In the genomic region with DNA sequence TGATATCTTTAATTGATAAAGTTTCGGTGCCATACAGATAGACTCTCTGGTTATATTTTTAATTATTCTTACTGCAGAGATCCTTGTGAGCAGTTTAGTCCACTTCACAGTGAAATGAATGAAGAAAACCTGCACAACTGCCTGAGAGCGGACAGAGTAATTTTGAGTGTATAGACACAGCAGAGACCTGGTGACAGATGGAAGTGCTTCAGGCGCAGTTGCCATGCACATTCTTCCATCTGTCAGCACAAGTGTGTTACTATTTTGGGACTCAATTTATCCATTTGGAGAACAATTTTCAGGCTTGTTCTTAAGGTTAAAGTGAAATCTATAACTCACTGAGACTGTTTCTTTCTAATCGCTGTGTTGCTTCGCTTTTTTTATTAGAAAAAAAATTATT, we compare ENCODE assay signal across 17 cellular contexts.
"Had no signal": no experiment of that assay in that cellular context is flagged by ENCODE, and none has a peak within 500 bp of the region (broad histone marks: within the 10 kb centered on the region; RNA-seq: fewer than 3 reads in every experiment).

No MANE protein-coding gene starts in this region.

- H3K27me3 ChIP-seq: brain microvascular endothelial cell, esophagus squamous epithelium, left lung, suprapubic skin had no signal

- H3K9ac ChIP-seq: parathyroid adenoma had no signal

- ATAC-seq: activated CD8-positive, alpha-beta memory T cell treated with anti-CD3 and anti-CD28 coated beads, Interleukin-2, amount 10 ng/mL, durations not matched to agents 7 days and 5 days; left lung had no signal

- H3K79me2 ChIP-seq: parathyroid adenoma had no signal

- H3K36me3 ChIP-seq: brain microvascular endothelial cell, esophagus squamous epithelium, left lung, suprapubic skin had no signal

- H2AFZ ChIP-seq: parathyroid adenoma had no signal

- FAIRE-seq: colon had no signal

- H3K4me1 ChIP-seq: esophagus squamous epithelium, left lung, parathyroid adenoma, suprapubic skin had no signal

- DNase-seq: activated CD4-positive, alpha-beta T cell treated with anti-CD3 and anti-CD28 coated beads for 1 hour; activated CD4-positive, alpha-beta T cell treated with anti-CD3 and anti-CD28 coated beads, Interleukin-2, amount 50 U/mL, for 48 hours; activated CD8-positive, alpha-beta memory T cell treated with anti-CD3 and anti-CD28 coated beads, Interleukin-2, amount 10 ng/mL, durations not matched to agents 7 days and 5 days; activated effector memory CD4-positive, alpha-beta T cell treated with anti-CD3 and anti-CD28 coated beads, Interleukin-2, amount 50 U/mL, for 16 hours; activated T-cell treated with anti-CD3 and anti-CD28 coated beads, Interleukin-2, amount 50 U/mL, for 24 hours; brain microvascular endothelial cell; esophagus squamous epithelium; foreskin fibroblast; head of caudate nucleus; islet precursor cell; left lung; stimulated activated CD4-positive, alpha-beta T cell treated with anti-CD3 and anti-CD28 coated beads, Interleukin-2, amount 100 ng/mL, for 24 hours; stimulated activated naive CD4-positive, alpha-beta T cell treated with Interleukin-2 at 50 U/mL for 16 hours; T1000 had no signal

- H3K27ac ChIP-seq: brain microvascular endothelial cell, esophagus squamous epithelium, left lung, parathyroid adenoma, suprapubic skin had no signal

- H3K4me3 ChIP-seq: esophagus squamous epithelium, left lung, suprapubic skin had no signal

- H3K9me3 ChIP-seq: suprapubic skin had no signal
